18 cellular contexts compared by ENCODE assay signal in the genomic region with DNA sequence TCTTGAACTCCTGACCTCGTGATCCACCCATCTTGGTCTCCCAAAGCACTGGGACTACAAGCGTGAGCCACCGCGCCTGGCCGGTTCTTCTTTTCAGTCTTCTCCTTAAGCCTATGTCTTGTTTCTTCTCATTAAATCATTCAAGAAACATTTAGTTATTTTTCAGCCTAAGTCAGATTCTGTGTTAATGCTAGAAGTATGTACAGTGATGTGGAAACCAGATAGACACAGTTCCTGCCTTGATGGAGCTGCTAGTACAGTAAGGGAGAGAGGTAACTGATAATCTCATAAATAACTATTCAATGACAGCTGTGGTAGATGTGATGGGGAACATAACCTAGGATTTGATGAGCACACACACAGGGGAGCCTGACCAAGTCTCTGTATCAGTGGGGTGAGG. TPM values are rescaled to one million over a fixed set of nuclear protein-coding genes. Genes with fewer than 3 reads are reported as not detected.
A peak's percentile ranks its signal among the peaks of the same experiment; 100 is the strongest.
DNase-seq lines count a peak whose midpoint lies in the region; ATAC-seq and TF ChIP-seq lines count a peak whose summit lies in the region.
"Had no signal": no experiment of that assay in that cellular context is flagged by ENCODE, and none has a peak within 500 bp of the region (broad histone marks: within the 10 kb centered on the region; RNA-seq: fewer than 3 reads in every experiment).

No MANE protein-coding gene starts in this region.

- H3K4me1 ChIP-seq in GM23338 (ENCODE audit: insufficient read depth) (0 out of 2 replicates have a peak, but pooled peaks cover 5% of the 10 kb centered on the region), prostate gland (replicated peaks) (no peaks in the 10 kb centered on the region)
- H3K4me1 ChIP-seq: HAP-1 had no signal

- H3K9me2 ChIP-seq in GM23338 (ENCODE audit: insufficient read depth), result peaks cover 5% of the 10 kb centered on the region; the same call in 1 of the 2 replicates

- ATAC-seq in GM23338 (no peak), HG03469 (IDR thresholded peaks at IDR 0.05; ENCODE audit: unreplicated experiment) (no peak), left ventricle myocardium superior (no peak)
- no peak for ATAC-seq in activated T-helper 17 cell treated with anti-CD3 and anti-CD28 coated beads, Interleukin-2, amount 50 U/mL, for 72 hours (replicated peaks)

- no peak for TF ChIP-seq CTCF in GM23338 (conservative IDR thresholded peaks at IDR 0.05; ENCODE audit: low read depth in 2 of 2)
- no peak for TF ChIP-seq CTCF in prostate gland (IDR thresholded peaks at IDR 0.05)

- no peaks in the 10 kb centered on the region for H3F3A ChIP-seq in GM23338 (replicated peaks; ENCODE audit: low read depth)

- H3K79me2 ChIP-seq in GM23338 (replicated peaks; ENCODE audit: insufficient read depth), result no peaks in the 10 kb centered on the region

- TF ChIP-seq POLR2A in prostate gland (IDR thresholded peaks at IDR 0.05), result no peak

- H3K4me3 ChIP-seq in GM23338 (no peak overlapping the region), prostate gland (no peak overlapping the region)
- H3K4me3 ChIP-seq: HAP-1 had no signal

- WGBS in prostate gland, result 95% methylated on average over 5 of the region's 5 CpGs

- peaks cover 9% of the 10 kb centered on the region for H3K4me1 Mint-ChIP-seq in GM23338
- peaks cover 15% of the 10 kb centered on the region for H3K4me1 Mint-ChIP-seq in activated T-helper 17 cell treated with anti-CD3 and anti-CD28 coated beads, Interleukin-2, amount 50 U/mL, for 72 hours

- H3K27ac ChIP-seq in GM23338 (ENCODE audit: low read depth) (no peak overlapping the region), prostate gland (no peak overlapping the region)
- H3K27ac ChIP-seq: C4-2B had no signal

- no peaks in the 10 kb centered on the region for H4K20me1 ChIP-seq in GM23338 (replicated peaks; ENCODE audit: insufficient read depth)

- H2AFZ ChIP-seq in GM23338, result peak overlapping the region; percentile 52; the same call in 1 of the 2 replicates

- no peak overlapping the region for H3K4me3 Mint-ChIP-seq in GM23338
- H3K4me3 Mint-ChIP-seq in activated T-helper 17 cell treated with anti-CD3 and anti-CD28 coated beads, Interleukin-2, amount 50 U/mL, for 72 hours, result no peak overlapping the region
- H3K4me3 Mint-ChIP-seq: CD4-positive, alpha-beta memory T cell had no signal

- H3K27me3 ChIP-seq in GM23338 (ENCODE audit: insufficient read depth), result no peaks in the 10 kb centered on the region
- no peaks in the 10 kb centered on the region for H3K27me3 ChIP-seq in prostate gland (replicated peaks; ENCODE audit: insufficient read depth)

- DNase-seq in EH (ENCODE audit: low read depth) (peak; percentile 33), GM23338 (ENCODE audit: low spot score) (no peak), fibroblast of peridontal ligament (ENCODE audit: extremely low read depth) (peak; percentile 17), NCI-H2171 (lab: John Stamatoyannopoulos, UW) (no peak), left ventricle myocardium superior (no peak), prostate gland (ENCODE audit: low spot score) (no peak)
- DNase-seq: ACHN; AML-193; CD4-positive, alpha-beta memory T cell; DMS153; DMS79; GF-D8; KBM-7 had no signal

- no peak overlapping the region for H3K27ac Mint-ChIP-seq in GM23338
- peak overlapping the region; percentile 48 for H3K27ac Mint-ChIP-seq in activated T-helper 17 cell treated with anti-CD3 and anti-CD28 coated beads, Interleukin-2, amount 50 U/mL, for 72 hours

- H3K4me2 ChIP-seq in GM23338, result no peak overlapping the region

- intact Hi-C loops in left ventricle myocardium superior (cut with micrococcal nuclease), result no loop called here
- intact Hi-C loops in prostate gland (cut with DNase I), result no loop called here

- H3K36me3 ChIP-seq in GM23338 (ENCODE audit: insufficient read depth) (no peaks in the 10 kb centered on the region), prostate gland (no peaks in the 10 kb centered on the region)
- H3K36me3 ChIP-seq: HAP-1 had no signal

- H3K9me3 Mint-ChIP-seq in GM23338, result no peaks in the 10 kb centered on the region
- no peaks in the 10 kb centered on the region for H3K9me3 Mint-ChIP-seq in activated T-helper 17 cell treated with anti-CD3 and anti-CD28 coated beads, Interleukin-2, amount 50 U/mL, for 72 hours
- H3K9me3 Mint-ChIP-seq: CD4-positive, alpha-beta memory T cell; IgD-negative memory B cell had no signal

- H3K27me3 Mint-ChIP-seq in GM23338 (ENCODE audit: insufficient read depth, low read depth, poor library complexity), result no peaks in the 10 kb centered on the region
- H3K27me3 Mint-ChIP-seq in activated T-helper 17 cell treated with anti-CD3 and anti-CD28 coated beads, Interleukin-2, amount 50 U/mL, for 72 hours, result no peaks in the 10 kb centered on the region
- H3K27me3 Mint-ChIP-seq: CD4-positive, alpha-beta memory T cell; IgD-negative memory B cell had no signal

- H3K9me3 ChIP-seq in prostate gland, result no peaks in the 10 kb centered on the region
- H3K9me3 ChIP-seq: HAP-1 had no signal

- H3K36me3 Mint-ChIP-seq in GM23338 (ENCODE audit: low read depth), result no peaks in the 10 kb centered on the region
- no peaks in the 10 kb centered on the region for H3K36me3 Mint-ChIP-seq in activated T-helper 17 cell treated with anti-CD3 and anti-CD28 coated beads, Interleukin-2, amount 50 U/mL, for 72 hours (ENCODE audit: low read depth)
- H3K36me3 Mint-ChIP-seq: CD4-positive, alpha-beta memory T cell had no signal

TF ChIP-seq in GM23338, 12 proteins besides CTCF, POLR2A, EP300 and RAD21:
- no peak for TF ChIP-seq STAT1 (IDR thresholded peaks at IDR 0.05; ENCODE audit: unreplicated experiment)
- TF ChIP-seq NANOG (IDR thresholded peaks at IDR 0.05; ENCODE audit: borderline replicate concordance), result no peak
- TF ChIP-seq ZNF331 (CRISPR knock-in tag; IDR thresholded peaks at IDR 0.05; ENCODE audit: low read depth), result no peak
- no peak for TF ChIP-seq EZH2phosphoT487 (IDR thresholded peaks at IDR 0.05; ENCODE audit: unreplicated experiment)
- no peak for TF ChIP-seq EZH2 (IDR thresholded peaks at IDR 0.05; ENCODE audit: low read depth, unreplicated experiment)
- no peak for TF ChIP-seq ZNF114 (CRISPR knock-in tag; IDR thresholded peaks at IDR 0.05)
- TF ChIP-seq JUNB (IDR thresholded peaks at IDR 0.05; ENCODE audit: unreplicated experiment), result no peak

RNA-seq across cellular contexts. Expression of a gene that starts 46.3 kb away (rescaled TPM):
- 2.4 and 4.6 TPM in 2 replicates for total RNA-seq in GM23338 (2014; rRNA removed; shearing (Covaris generic))
- 0.89 and 1.2 TPM in 2 replicates for polyA plus RNA-seq in GM23338 (2016; fragmentation: Nextera tagmentation; extraction: Ambion mirVana)
- 10 to 100 TPM; 33.2 to 48.3 TPM for total RNA-seq in activated T-helper 17 cell treated with anti-CD3 and anti-CD28 coated beads, Interleukin-2, amount 50 U/mL, for 72 hours
- total RNA-seq in left ventricle myocardium superior, result 53.0 TPM
- total RNA-seq in prostate gland, result 10 to 100 TPM; 42.4 to 55.5 TPM

Comparison
In these comparisons a context has a peak if more than half of its experiments do, and no peak if none do; other contexts are left out.
1. DNase-seq: peak in EH (single experiment) and fibroblast of peridontal ligament (single experiment); none in GM23338 (single experiment), NCI-H2171 (single experiment), left ventricle myocardium superior (single experiment) and prostate gland (single experiment).